Comparison of ENCODE assay signal across 1 cellular context in the genomic region with DNA sequence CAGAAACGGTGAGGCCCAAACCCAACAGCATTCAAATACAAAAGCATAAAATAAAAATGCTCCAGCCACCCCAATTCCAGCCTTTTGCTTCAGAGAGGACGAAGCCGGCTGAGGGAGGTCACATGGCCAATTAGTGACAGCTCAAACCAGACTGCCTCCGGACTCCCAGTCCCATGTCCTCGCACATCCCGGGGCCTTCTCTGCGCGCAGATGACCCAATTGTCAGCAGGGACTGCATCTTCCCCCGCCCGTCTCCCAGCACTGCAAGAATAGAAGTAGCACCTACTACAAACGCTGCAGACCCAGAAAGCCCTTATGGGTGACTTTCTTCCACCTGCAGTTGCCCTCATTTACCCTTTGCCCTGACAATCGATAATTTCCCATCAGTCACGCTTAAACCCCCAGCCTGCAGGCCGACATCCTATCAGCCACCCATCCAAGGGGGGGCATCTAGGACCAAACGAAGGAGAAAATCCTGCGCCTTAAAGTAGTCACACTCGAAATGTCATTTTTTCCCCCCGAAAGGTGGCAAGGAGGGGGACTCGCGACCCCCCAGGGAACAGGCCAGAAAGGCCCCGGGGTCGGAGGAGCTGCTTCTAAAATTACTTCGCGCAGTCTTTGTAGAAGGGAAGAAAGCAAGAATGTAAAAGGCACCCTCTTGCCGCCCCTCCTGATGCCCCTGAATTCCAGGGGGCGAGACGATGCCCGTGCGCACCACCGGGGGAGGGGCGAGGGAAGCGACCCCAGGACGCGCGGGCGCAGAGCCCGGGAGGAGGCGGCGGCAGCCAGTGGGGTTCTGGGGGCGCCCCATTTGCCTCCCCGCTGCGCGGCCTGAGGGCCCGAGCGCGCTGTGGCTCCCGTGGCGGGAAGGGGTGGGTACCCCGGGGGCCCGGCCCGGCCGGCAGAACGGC.
TF ChIP-seq lines count a peak whose summit lies in the region.

No MANE protein-coding gene starts in this region.

TF ChIP-seq in HepG2, 621 proteins besides CTCF, POLR2A, EP300 and RAD21 (continued from another document and continues in another):
- TF ChIP-seq, protein P1, sequence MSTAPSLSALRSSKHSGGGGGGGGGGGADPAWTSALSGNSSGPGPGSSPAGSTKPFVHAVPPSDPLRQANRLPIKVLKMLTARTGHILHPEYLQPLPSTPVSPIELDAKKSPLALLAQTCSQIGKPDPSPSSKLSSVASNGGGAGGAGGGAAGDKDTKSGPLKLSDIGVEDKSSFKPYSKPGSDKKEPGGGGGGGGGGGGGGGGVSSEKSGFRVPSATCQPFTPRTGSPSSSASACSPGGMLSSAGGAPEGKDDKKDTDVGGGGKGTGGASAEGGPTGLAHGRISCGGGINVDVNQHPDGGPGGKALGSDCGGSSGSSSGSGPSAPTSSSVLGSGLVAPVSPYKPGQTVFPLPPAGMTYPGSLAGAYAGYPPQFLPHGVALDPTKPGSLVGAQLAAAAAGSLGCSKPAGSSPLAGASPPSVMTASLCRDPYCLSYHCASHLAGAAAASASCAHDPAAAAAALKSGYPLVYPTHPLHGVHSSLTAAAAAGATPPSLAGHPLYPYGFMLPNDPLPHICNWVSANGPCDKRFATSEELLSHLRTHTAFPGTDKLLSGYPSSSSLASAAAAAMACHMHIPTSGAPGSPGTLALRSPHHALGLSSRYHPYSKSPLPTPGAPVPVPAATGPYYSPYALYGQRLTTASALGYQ (CRISPR knock-in tag; IDR thresholded peaks at IDR 0.05): peak; percentile 25
- TF ChIP-seq ZNF567 (CRISPR knock-in tag; IDR thresholded peaks at IDR 0.05; ENCODE audit: borderline replicate concordance) (peak; percentile 54; the same call in 1 of the 2 replicates), TAF1 (CRISPR knock-in tag; IDR thresholded peaks at IDR 0.05) (no peak; the same call in 1 of the 2 replicates), ZFP36L1 (CRISPR knock-in tag; IDR thresholded peaks at IDR 0.05) (peak; percentile 62; the same call in 1 of the 2 replicates), DNMT3B (CRISPR knock-in tag; conservative IDR thresholded peaks at IDR 0.05) (0 out of 2 replicates have a peak, but pooled peaks have one; percentile 52), RFXANK (CRISPR knock-in tag; IDR thresholded peaks at IDR 0.05) (no peak), NPAS2 (CRISPR knock-in tag; IDR thresholded peaks at IDR 0.05; ENCODE audit: borderline replicate concordance) (0 out of 2 replicates have a peak, but pooled peaks have one; percentile 37), RCOR2 (CRISPR knock-in tag; IDR thresholded peaks at IDR 0.05) (no peak), CBX5 (CRISPR knock-in tag; IDR thresholded peaks at IDR 0.05; ENCODE audit: borderline replicate concordance) (no peak; the same call in 1 of the 2 replicates), SIN3A (IDR thresholded peaks at IDR 0.05; ENCODE audit: borderline replicate concordance, low read depth, low read length) (peak; percentile 53; the same call in 1 of the 2 replicates), THYN1 (CRISPR knock-in tag; IDR thresholded peaks at IDR 0.05; ENCODE audit: borderline replicate concordance, low read depth) (no peak), MTA3 (CRISPR knock-in tag; IDR thresholded peaks at IDR 0.05) (no peak), ZNF430 (CRISPR knock-in tag; IDR thresholded peaks at IDR 0.05) (no peak; the same call in 1 of the 2 replicates), PLRG1 (conservative IDR thresholded peaks at IDR 0.05) (no peak), POLR2AphosphoS2 (IDR thresholded peaks at IDR 0.05; ENCODE audit: low read depth, low read length) (no peak), RFX1 (IDR thresholded peaks at IDR 0.05) (no peak), KMT2A (CRISPR knock-in tag; IDR thresholded peaks at IDR 0.05) (no peak; the same call in 1 of the 2 replicates), NKX3-1 (CRISPR knock-in tag; IDR thresholded peaks at IDR 0.05) (0 out of 2 replicates have a peak, but pooled peaks have one; percentile 68), NCOA5 (CRISPR knock-in tag; IDR thresholded peaks at IDR 0.05) (no peak), PITX1 (CRISPR knock-in tag; IDR thresholded peaks at IDR 0.05) (peak; percentile 49), RORA (CRISPR knock-in tag; IDR thresholded peaks at IDR 0.05) (no peak), TRIM24 (CRISPR knock-in tag; IDR thresholded peaks at IDR 0.05) (no peak), ZSCAN22 (CRISPR knock-in tag; IDR thresholded peaks at IDR 0.05) (peak; percentile 36; the same call in 1 of the 2 replicates), IRF2 (CRISPR knock-in tag; IDR thresholded peaks at IDR 0.05) (no peak; the same call in none of the 2 replicates), ZNF570 (CRISPR knock-in tag; IDR thresholded peaks at IDR 0.05; ENCODE audit: borderline replicate concordance) (no peak), ZNF317 (CRISPR knock-in tag; IDR thresholded peaks at IDR 0.05) (0 out of 2 replicates have a peak, but pooled peaks have one; percentile 4), ZNF263 (CRISPR knock-in tag; IDR thresholded peaks at IDR 0.05) (0 out of 2 replicates have a peak, but pooled peaks have one; percentile 28), RNF2 (conservative IDR thresholded peaks at IDR 0.05; ENCODE audit: low read depth) (no peak), MTF2 (CRISPR knock-in tag; IDR thresholded peaks at IDR 0.05; ENCODE audit: borderline replicate concordance) (no peak)
- TF ChIP-seq, protein P2, sequence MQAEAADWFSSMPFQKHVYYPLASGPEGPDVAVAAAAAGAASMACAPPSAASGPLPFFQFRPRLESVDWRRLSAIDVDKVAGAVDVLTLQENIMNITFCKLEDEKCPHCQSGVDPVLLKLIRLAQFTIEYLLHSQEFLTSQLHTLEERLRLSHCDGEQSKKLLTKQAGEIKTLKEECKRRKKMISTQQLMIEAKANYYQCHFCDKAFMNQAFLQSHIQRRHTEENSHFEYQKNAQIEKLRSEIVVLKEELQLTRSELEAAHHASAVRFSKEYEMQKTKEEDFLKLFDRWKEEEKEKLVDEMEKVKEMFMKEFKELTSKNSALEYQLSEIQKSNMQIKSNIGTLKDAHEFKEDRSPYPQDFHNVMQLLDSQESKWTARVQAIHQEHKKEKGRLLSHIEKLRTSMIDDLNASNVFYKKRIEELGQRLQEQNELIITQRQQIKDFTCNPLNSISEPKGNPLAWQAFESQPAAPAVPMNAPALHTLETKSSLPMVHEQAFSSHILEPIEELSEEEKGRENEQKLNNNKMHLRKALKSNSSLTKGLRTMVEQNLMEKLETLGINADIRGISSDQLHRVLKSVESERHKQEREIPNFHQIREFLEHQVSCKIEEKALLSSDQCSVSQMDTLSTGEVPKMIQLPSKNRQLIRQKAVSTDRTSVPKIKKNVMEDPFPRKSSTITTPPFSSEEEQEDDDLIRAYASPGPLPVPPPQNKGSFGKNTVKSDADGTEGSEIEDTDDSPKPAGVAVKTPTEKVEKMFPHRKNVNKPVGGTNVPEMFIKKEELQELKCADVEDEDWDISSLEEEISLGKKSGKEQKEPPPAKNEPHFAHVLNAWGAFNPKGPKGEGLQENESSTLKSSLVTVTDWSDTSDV (CRISPR knock-in tag; IDR thresholded peaks at IDR 0.05): no peak
- TF ChIP-seq, protein P3, sequence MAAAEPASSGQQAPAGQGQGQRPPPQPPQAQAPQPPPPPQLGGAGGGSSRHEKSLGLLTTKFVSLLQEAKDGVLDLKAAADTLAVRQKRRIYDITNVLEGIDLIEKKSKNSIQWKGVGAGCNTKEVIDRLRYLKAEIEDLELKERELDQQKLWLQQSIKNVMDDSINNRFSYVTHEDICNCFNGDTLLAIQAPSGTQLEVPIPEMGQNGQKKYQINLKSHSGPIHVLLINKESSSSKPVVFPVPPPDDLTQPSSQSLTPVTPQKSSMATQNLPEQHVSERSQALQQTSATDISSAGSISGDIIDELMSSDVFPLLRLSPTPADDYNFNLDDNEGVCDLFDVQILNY (CRISPR knock-in tag; conservative IDR thresholded peaks at IDR 0.05): no peak
- TF ChIP-seq, protein P4, sequence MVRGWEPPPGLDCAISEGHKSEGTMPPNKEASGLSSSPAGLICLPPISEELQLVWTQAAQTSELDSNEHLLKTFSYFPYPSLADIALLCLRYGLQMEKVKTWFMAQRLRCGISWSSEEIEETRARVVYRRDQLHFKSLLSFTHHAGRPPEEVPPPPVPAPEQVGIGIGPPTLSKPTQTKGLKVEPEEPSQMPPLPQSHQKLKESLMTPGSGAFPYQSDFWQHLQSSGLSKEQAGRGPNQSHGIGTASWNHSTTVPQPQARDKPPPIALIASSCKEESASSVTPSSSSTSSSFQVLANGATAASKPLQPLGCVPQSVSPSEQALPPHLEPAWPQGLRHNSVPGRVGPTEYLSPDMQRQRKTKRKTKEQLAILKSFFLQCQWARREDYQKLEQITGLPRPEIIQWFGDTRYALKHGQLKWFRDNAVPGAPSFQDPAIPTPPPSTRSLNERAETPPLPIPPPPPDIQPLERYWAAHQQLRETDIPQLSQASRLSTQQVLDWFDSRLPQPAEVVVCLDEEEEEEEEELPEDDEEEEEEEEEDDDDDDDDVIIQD (CRISPR knock-in tag; IDR thresholded peaks at IDR 0.05; ENCODE audit: low read depth): peak; percentile 57; the same call in 1 of the 2 replicates
- TF ChIP-seq, protein P5, sequence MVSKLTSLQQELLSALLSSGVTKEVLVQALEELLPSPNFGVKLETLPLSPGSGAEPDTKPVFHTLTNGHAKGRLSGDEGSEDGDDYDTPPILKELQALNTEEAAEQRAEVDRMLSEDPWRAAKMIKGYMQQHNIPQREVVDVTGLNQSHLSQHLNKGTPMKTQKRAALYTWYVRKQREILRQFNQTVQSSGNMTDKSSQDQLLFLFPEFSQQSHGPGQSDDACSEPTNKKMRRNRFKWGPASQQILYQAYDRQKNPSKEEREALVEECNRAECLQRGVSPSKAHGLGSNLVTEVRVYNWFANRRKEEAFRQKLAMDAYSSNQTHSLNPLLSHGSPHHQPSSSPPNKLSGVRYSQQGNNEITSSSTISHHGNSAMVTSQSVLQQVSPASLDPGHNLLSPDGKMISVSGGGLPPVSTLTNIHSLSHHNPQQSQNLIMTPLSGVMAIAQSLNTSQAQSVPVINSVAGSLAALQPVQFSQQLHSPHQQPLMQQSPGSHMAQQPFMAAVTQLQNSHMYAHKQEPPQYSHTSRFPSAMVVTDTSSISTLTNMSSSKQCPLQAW (CRISPR knock-in tag; IDR thresholded peaks at IDR 0.05): peak; percentile 74
- TF ChIP-seq, protein P6, sequence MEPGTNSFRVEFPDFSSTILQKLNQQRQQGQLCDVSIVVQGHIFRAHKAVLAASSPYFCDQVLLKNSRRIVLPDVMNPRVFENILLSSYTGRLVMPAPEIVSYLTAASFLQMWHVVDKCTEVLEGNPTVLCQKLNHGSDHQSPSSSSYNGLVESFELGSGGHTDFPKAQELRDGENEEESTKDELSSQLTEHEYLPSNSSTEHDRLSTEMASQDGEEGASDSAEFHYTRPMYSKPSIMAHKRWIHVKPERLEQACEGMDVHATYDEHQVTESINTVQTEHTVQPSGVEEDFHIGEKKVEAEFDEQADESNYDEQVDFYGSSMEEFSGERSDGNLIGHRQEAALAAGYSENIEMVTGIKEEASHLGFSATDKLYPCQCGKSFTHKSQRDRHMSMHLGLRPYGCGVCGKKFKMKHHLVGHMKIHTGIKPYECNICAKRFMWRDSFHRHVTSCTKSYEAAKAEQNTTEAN (CRISPR knock-in tag; conservative IDR thresholded peaks at IDR 0.05): peak; percentile 64; the same call in 1 of the 2 replicates
- TF ChIP-seq, protein P7, sequence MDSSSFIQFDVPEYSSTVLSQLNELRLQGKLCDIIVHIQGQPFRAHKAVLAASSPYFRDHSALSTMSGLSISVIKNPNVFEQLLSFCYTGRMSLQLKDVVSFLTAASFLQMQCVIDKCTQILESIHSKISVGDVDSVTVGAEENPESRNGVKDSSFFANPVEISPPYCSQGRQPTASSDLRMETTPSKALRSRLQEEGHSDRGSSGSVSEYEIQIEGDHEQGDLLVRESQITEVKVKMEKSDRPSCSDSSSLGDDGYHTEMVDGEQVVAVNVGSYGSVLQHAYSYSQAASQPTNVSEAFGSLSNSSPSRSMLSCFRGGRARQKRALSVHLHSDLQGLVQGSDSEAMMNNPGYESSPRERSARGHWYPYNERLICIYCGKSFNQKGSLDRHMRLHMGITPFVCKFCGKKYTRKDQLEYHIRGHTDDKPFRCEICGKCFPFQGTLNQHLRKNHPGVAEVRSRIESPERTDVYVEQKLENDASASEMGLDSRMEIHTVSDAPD (CRISPR knock-in tag; IDR thresholded peaks at IDR 0.05): no peak
- TF ChIP-seq, protein P8, sequence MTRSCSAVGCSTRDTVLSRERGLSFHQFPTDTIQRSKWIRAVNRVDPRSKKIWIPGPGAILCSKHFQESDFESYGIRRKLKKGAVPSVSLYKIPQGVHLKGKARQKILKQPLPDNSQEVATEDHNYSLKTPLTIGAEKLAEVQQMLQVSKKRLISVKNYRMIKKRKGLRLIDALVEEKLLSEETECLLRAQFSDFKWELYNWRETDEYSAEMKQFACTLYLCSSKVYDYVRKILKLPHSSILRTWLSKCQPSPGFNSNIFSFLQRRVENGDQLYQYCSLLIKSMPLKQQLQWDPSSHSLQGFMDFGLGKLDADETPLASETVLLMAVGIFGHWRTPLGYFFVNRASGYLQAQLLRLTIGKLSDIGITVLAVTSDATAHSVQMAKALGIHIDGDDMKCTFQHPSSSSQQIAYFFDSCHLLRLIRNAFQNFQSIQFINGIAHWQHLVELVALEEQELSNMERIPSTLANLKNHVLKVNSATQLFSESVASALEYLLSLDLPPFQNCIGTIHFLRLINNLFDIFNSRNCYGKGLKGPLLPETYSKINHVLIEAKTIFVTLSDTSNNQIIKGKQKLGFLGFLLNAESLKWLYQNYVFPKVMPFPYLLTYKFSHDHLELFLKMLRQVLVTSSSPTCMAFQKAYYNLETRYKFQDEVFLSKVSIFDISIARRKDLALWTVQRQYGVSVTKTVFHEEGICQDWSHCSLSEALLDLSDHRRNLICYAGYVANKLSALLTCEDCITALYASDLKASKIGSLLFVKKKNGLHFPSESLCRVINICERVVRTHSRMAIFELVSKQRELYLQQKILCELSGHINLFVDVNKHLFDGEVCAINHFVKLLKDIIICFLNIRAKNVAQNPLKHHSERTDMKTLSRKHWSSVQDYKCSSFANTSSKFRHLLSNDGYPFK (CRISPR knock-in tag; IDR thresholded peaks at IDR 0.05; ENCODE audit: borderline replicate concordance): peak; percentile 63; the same call in 1 of the 2 replicates
- TF ChIP-seq, protein P9, sequence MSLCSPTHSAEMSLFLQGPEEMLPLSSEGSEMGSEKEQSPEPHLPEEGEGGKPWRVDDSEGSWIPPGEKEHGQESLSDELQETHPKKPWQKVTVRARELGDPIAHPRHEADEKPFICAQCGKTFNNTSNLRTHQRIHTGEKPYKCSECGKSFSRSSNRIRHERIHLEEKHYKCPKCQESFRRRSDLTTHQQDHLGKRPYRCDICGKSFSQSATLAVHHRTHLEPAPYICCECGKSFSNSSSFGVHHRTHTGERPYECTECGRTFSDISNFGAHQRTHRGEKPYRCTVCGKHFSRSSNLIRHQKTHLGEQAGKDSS (CRISPR knock-in tag; IDR thresholded peaks at IDR 0.05; ENCODE audit: borderline replicate concordance, low read depth): peak; percentile 46; the same call in 1 of the 2 replicates
- TF ChIP-seq, protein P10, sequence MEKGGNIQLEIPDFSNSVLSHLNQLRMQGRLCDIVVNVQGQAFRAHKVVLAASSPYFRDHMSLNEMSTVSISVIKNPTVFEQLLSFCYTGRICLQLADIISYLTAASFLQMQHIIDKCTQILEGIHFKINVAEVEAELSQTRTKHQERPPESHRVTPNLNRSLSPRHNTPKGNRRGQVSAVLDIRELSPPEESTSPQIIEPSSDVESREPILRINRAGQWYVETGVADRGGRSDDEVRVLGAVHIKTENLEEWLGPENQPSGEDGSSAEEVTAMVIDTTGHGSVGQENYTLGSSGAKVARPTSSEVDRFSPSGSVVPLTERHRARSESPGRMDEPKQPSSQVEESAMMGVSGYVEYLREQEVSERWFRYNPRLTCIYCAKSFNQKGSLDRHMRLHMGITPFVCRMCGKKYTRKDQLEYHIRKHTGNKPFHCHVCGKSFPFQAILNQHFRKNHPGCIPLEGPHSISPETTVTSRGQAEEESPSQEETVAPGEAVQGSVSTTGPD (CRISPR knock-in tag; IDR thresholded peaks at IDR 0.05): no peak
